32 cellular contexts compared by ENCODE assay signal in genomic region chr13:44812818-44813217, GRCh38.
DNase-seq lines count a peak whose midpoint lies in the region; ATAC-seq, FAIRE-seq and TF ChIP-seq lines count a peak whose summit lies in the region.
"Had no signal": no experiment of that assay in that cellular context is flagged by ENCODE, and none has a peak within 500 bp of the region (broad histone marks: within the 10 kb centered on the region; RNA-seq: fewer than 3 reads in every experiment).

No MANE protein-coding gene starts in this region.

- H3K9me3 ChIP-seq in HepG2 (ENCODE audit: low read length) (no peaks in the 10 kb centered on the region), right lobe of liver (no peaks in the 10 kb centered on the region), hepatocyte (ENCODE audit: low read depth) (no peaks in the 10 kb centered on the region), tibial artery (no peaks in the 10 kb centered on the region)
- H3K9me3 ChIP-seq: ovary, uterus had no signal

- H2AFZ ChIP-seq in HepG2 (ENCODE audit: low read length) (no peak overlapping the region), hepatocyte (no peak overlapping the region)

- CTCF ChIA-PET in HepG2 (lab: Yijun Ruan, JAX; ENCODE audit: low intra/inter-chr PET ratio, low total read pairs), result no interaction called here
- CTCF ChIA-PET in activated CD8-positive, alpha-beta T cell treated with anti-CD3 and anti-CD28 coated beads, Interleukin-2, amount 10 ng/mL, durations not matched to agents 7 days and 5 days (lab: Charles Lee), result no interaction called here

- no peak overlapping the region for H3K9ac ChIP-seq in HepG2 (ENCODE audit: insufficient read depth, low read depth, low read length)

- H3K4me1 ChIP-seq in HepG2 (ENCODE audit: insufficient read depth, low read length), result peaks cover 31% of the 10 kb centered on the region
- no peaks in the 10 kb centered on the region for H3K4me1 ChIP-seq in right lobe of liver
- H3K4me1 ChIP-seq in hepatocyte (ENCODE audit: insufficient read depth), result peaks cover 50% of the 10 kb centered on the region
- peaks cover 0 to 64% (median 30%) of the 10 kb centered on the region in 4 donors for H3K4me1 ChIP-seq in tibial artery
- H3K4me1 ChIP-seq: uterus had no signal

- H3K27ac ChIP-seq in HepG2 (ENCODE audit: extremely low read length, insufficient read depth, low read length) (no peak overlapping the region), right lobe of liver (no peak overlapping the region), hepatocyte (peak overlapping the region; percentile 81), tibial artery (peak overlapping the region; percentile 41 to 53)
- H3K27ac ChIP-seq: cardiac muscle cell, uterus had no signal

- no peak for FAIRE-seq in HepG2 (lab: Jason Lieb, UNC)
- FAIRE-seq: GM12891, RCC 7860, small intestine had no signal

- H3K4me3 Mint-ChIP-seq in activated CD8-positive, alpha-beta T cell treated with anti-CD3 and anti-CD28 coated beads, Interleukin-2, amount 10 ng/mL, durations not matched to agents 7 days and 5 days, result no peak overlapping the region
- H3K4me3 Mint-ChIP-seq: activated CD4-positive, alpha-beta T cell treated with anti-CD3 and anti-CD28 coated beads for 36 hours; activated naive CD4-positive, alpha-beta T cell treated with anti-CD3 and anti-CD28 coated beads, Interleukin-2, amount 50 U/mL, for 24 hours; CD4-positive, alpha-beta memory T cell; H9; nephron progenitor cell; T-helper 2 cell treated with Interferon-gamma antibody and Interleukin-4, amounts not matched to agents 5 μg/mL and 100 μg/mL, for 36 hours had no signal

- TF ChIP-seq RAD21 in HepG2 (CRISPR knock-in tag; IDR thresholded peaks at IDR 0.05), result no peak

- H3K36me3 ChIP-seq in HepG2 (replicated peaks in 1 of 2; ENCODE audit: control insufficient read depth in 1 of 2, insufficient read depth in 2 of 2, low read length in 2 of 2) (no peaks in the 10 kb centered on the region), right lobe of liver (no peaks in the 10 kb centered on the region), hepatocyte (replicated peaks; ENCODE audit: insufficient read depth, low read depth) (no peaks in the 10 kb centered on the region), tibial artery (no peaks in the 10 kb centered on the region)
- H3K36me3 ChIP-seq: cardiac muscle cell, ovary, uterus had no signal

- TF ChIP-seq CTCF in HepG2 (CRISPR knock-in tag; IDR thresholded peaks at IDR 0.05) (no peak), right lobe of liver (IDR thresholded peaks at IDR 0.05) (no peak), hepatocyte (IDR thresholded peaks at IDR 0.05; ENCODE audit: poor library complexity) (no peak), tibial artery (IDR thresholded peaks at IDR 0.05) (no peak)

- H4K20me1 ChIP-seq in HepG2 (ENCODE audit: insufficient read depth, low read length), result no peaks in the 10 kb centered on the region
- no peaks in the 10 kb centered on the region for H4K20me1 ChIP-seq in hepatocyte (ENCODE audit: insufficient read depth, poor library complexity, severe bottlenecking)

- DNase-seq in HepG2 (ENCODE audit: low spot score), result no peak
- no peak for DNase-seq in right lobe of liver
- peak; percentile 40 for DNase-seq in dedifferentiated amniotic fluid mesenchymal stem cell (ENCODE audit: extremely low spot score)
- DNase-seq in hepatocyte (ENCODE audit: low spot score), result no peak
- DNase-seq in tibial artery, result no peak
- DNase-seq in SW480 (ENCODE audit: low spot score), result no peak
- no peak for DNase-seq in dermis blood vessel endothelial cell
- DNase-seq in activated CD8-positive, alpha-beta T cell treated with anti-CD3 and anti-CD28 coated beads, Interleukin-2, amount 10 ng/mL, durations not matched to agents 7 days and 5 days, result no peak
- DNase-seq: activated CD4-positive, alpha-beta T cell treated with anti-CD3 and anti-CD28 coated beads for 36 hours; activated CD8-positive, alpha-beta memory T cell treated with anti-CD3 and anti-CD28 coated beads for 24 hours; activated T-cell treated with anti-CD3 and anti-CD28 coated beads for 4 hours; CD4-positive, alpha-beta memory T cell; cortex of kidney; DMS 273 treated with DMSO at 0.1 percent for 48 hours; H9; mesenchymal stem cell; NCI-H146; NCI-H82; nephron progenitor cell; ovary; retina; SHP77 treated with DMSO at 0.1 percent for 48 hours; small intestine; stimulated activated naive CD8-positive, alpha-beta T cell treated with anti-CD3 and anti-CD28 coated beads, Interleukin-15, Interleukin-2, amounts not matched to agents 100 U/mL and 50 U/mL, for 24 hours; uterus had no signal

- no peaks in the 10 kb centered on the region for H3K9me2 ChIP-seq in hepatocyte (replicated peaks; ENCODE audit: insufficient read depth)

- no peaks in the 10 kb centered on the region for H3K4me1 Mint-ChIP-seq in activated CD8-positive, alpha-beta T cell treated with anti-CD3 and anti-CD28 coated beads, Interleukin-2, amount 10 ng/mL, durations not matched to agents 7 days and 5 days (ENCODE audit: low read depth)
- H3K4me1 Mint-ChIP-seq: activated naive CD4-positive, alpha-beta T cell treated with anti-CD3 and anti-CD28 coated beads, Interleukin-2, amount 50 U/mL, for 24 hours; CD4-positive, alpha-beta memory T cell; nephron progenitor cell had no signal

- ATAC-seq in HepG2 (no peak), right lobe of liver (no peak)
- ATAC-seq in activated CD8-positive, alpha-beta T cell treated with anti-CD3 and anti-CD28 coated beads, Interleukin-2, amount 10 ng/mL, durations not matched to agents 7 days and 5 days, result no peak
- ATAC-seq: activated CD4-positive, alpha-beta T cell treated with anti-CD3 and anti-CD28 coated beads for 36 hours; esophagus mucosa; stimulated activated naive CD8-positive, alpha-beta T cell treated with anti-CD3 and anti-CD28 coated beads, Interleukin-15, Interleukin-2, amounts not matched to agents 100 U/mL and 50 U/mL, for 24 hours had no signal

- intact Hi-C loops in HepG2 (cut with micrococcal nuclease; ENCODE audit: unreplicated experiment), result no loop called here
- intact Hi-C loops in right lobe of liver (cut with DNase I), result no loop called here
- intact Hi-C loops in tibial artery (cut with DNase I; ENCODE audit: low total_unique reads), result no loop called here

- H3K79me2 ChIP-seq in HepG2 (ENCODE audit: insufficient read depth, low read length), result no peaks in the 10 kb centered on the region
- H3K79me2 ChIP-seq in hepatocyte, result no peaks in the 10 kb centered on the region

- TF ChIP-seq EP300 in HepG2 (IDR thresholded peaks at IDR 0.05; ENCODE audit: low read depth in 2 of 2, low read length in 2 of 2), result no peak
- TF ChIP-seq EP300 in HepG2 (CRISPR knock-in tag; IDR thresholded peaks at IDR 0.05; ENCODE audit: borderline replicate concordance), result no peak

- WGBS in HepG2 (ENCODE audit: low lambda C conversion rate), result 73% methylated on average over 3 of the region's 3 CpGs
- WGBS in right lobe of liver (ENCODE audit: insufficient coverage, low coverage, low lambda C conversion rate, missing lambda C conversion rate), result 55% methylated on average over 3 of the region's 3 CpGs
- 89% methylated on average over 3 of the region's 3 CpGs for WGBS in hepatocyte (ENCODE audit: low lambda C conversion rate, missing lambda C conversion rate)

- H3K27ac Mint-ChIP-seq in activated CD8-positive, alpha-beta T cell treated with anti-CD3 and anti-CD28 coated beads, Interleukin-2, amount 10 ng/mL, durations not matched to agents 7 days and 5 days, result no peak overlapping the region
- H3K27ac Mint-ChIP-seq: activated CD4-positive, alpha-beta T cell treated with anti-CD3 and anti-CD28 coated beads for 36 hours; activated naive CD4-positive, alpha-beta T cell treated with anti-CD3 and anti-CD28 coated beads, Interleukin-2, amount 50 U/mL, for 24 hours; activated T-helper 2 cell treated with anti-CD3 and anti-CD28 coated beads, Interferon-gamma antibody, Interleukin-2, Interleukin-4, amounts not matched to agents 10 μg/mL and 5 μg/mL and 100 μg/mL, durations not matched to agents 14 hours and 24 hours and 36 hours; CD4-positive, alpha-beta memory T cell; H9; nephron progenitor cell; T-helper 2 cell treated with Interferon-gamma antibody and Interleukin-4, amounts not matched to agents 5 μg/mL and 100 μg/mL, for 36 hours had no signal

- no peak for TF ChIP-seq POLR2A in HepG2 (IDR thresholded peaks at IDR 0.05; ENCODE audit: insufficient read depth in 1 of 2, low read depth in 2 of 2, low read length in 2 of 2)
- no peak for TF ChIP-seq POLR2A in right lobe of liver (IDR thresholded peaks at IDR 0.05)

- H3K27me3 Mint-ChIP-seq in activated CD8-positive, alpha-beta T cell treated with anti-CD3 and anti-CD28 coated beads, Interleukin-2, amount 10 ng/mL, durations not matched to agents 7 days and 5 days (ENCODE audit: low read depth), result peaks cover 10% of the 10 kb centered on the region

- no peaks in the 10 kb centered on the region for H3K36me3 Mint-ChIP-seq in activated CD8-positive, alpha-beta T cell treated with anti-CD3 and anti-CD28 coated beads, Interleukin-2, amount 10 ng/mL, durations not matched to agents 7 days and 5 days (ENCODE audit: low read depth)
- H3K36me3 Mint-ChIP-seq: activated naive CD4-positive, alpha-beta T cell treated with anti-CD3 and anti-CD28 coated beads, Interleukin-2, amount 50 U/mL, for 24 hours; CD4-positive, alpha-beta memory T cell had no signal

- no TSS peak for BruUV-seq in HepG2 (replicated peaks; lab: Mats Ljungman, UMichigan)

- H3K27me3 ChIP-seq in HepG2 (ENCODE audit: control insufficient read depth in 1 of 2, insufficient read depth in 2 of 2, low read length in 2 of 2) (no peaks in the 10 kb centered on the region), right lobe of liver (no peaks in the 10 kb centered on the region), hepatocyte (no peaks in the 10 kb centered on the region), tibial artery (no peaks in the 10 kb centered on the region)
- H3K27me3 ChIP-seq: ovary, uterus had no signal

- H3K9me3 Mint-ChIP-seq in activated CD8-positive, alpha-beta T cell treated with anti-CD3 and anti-CD28 coated beads, Interleukin-2, amount 10 ng/mL, durations not matched to agents 7 days and 5 days (ENCODE audit: insufficient read depth), result no peaks in the 10 kb centered on the region
- H3K9me3 Mint-ChIP-seq: activated naive CD4-positive, alpha-beta T cell treated with anti-CD3 and anti-CD28 coated beads, Interleukin-2, amount 50 U/mL, for 24 hours; activated T-helper 2 cell treated with anti-CD3 and anti-CD28 coated beads, Interferon-gamma antibody, Interleukin-2, Interleukin-4, amounts not matched to agents 10 μg/mL and 5 μg/mL and 100 μg/mL, durations not matched to agents 14 hours and 24 hours and 36 hours; H9; nephron progenitor cell; T-helper 2 cell treated with Interferon-gamma antibody and Interleukin-4, amounts not matched to agents 5 μg/mL and 100 μg/mL, for 36 hours had no signal

- in situ Hi-C loops in HepG2 (cut with HindIII; ENCODE audit: extremely low pct_ligation_motif_present, low pct_unique_long_range_greater_than_20kb), result no loop called here

- H3K4me2 ChIP-seq in HepG2 (ENCODE audit: low read depth, low read length), result no peak overlapping the region
- H3K4me2 ChIP-seq in hepatocyte, result no peak overlapping the region

- POLR2A ChIA-PET in HepG2 (lab: Yijun Ruan, JAX), result no interaction called here
- POLR2A ChIA-PET in activated CD8-positive, alpha-beta T cell treated with anti-CD3 and anti-CD28 coated beads, Interleukin-2, amount 10 ng/mL, durations not matched to agents 7 days and 5 days (lab: Charles Lee), result no interaction called here

- H3K4me3 ChIP-seq in HepG2 (replicated peaks in 1 of 3; ENCODE audit: insufficient read depth in 1 of 3, low read depth in 2 of 3, low read length in 3 of 3) (no peak overlapping the region), right lobe of liver (no peak overlapping the region), hepatocyte (no peak overlapping the region), tibial artery (no peak overlapping the region)
- H3K4me3 ChIP-seq: cardiac muscle cell, ovary, uterus had no signal

Comparison
In these comparisons a context has a peak if more than half of its experiments do, and no peak if none do; other contexts are left out.
1. H3K27ac ChIP-seq: peak in hepatocyte (single experiment) and tibial artery (2 of 2); none in HepG2 (single experiment) and right lobe of liver (0 of 3).